Comparison of ENCODE assay signal across 11 cellular contexts in genomic region chr12:122982963-122983788, GRCh38. TPM values are rescaled to one million over a fixed set of nuclear protein-coding genes. Genes with fewer than 3 reads are reported as not detected.
DNase-seq lines count a peak whose midpoint lies in the region; ATAC-seq and TF ChIP-seq lines count a peak whose summit lies in the region.
"Had no signal": no experiment of that assay in that cellular context is flagged by ENCODE, and none has a peak within 500 bp of the region (broad histone marks: within the 10 kb centered on the region; RNA-seq: fewer than 3 reads in every experiment).

No MANE protein-coding gene starts in this region.

- H3K27me3 ChIP-seq in left lung (no peaks in the 10 kb centered on the region), testis (no peaks in the 10 kb centered on the region)
- H3K27me3 ChIP-seq: cardiac muscle cell had no signal

- H3K36me3 ChIP-seq in left lung (peaks cover 0 to 62% of the 10 kb centered on the region in 2 donors), testis (ENCODE audit: low read depth, missing control alignments) (no peaks in the 10 kb centered on the region)
- H3K36me3 ChIP-seq: cardiac muscle cell had no signal

- peak overlapping the region; percentile 95 to 96 for H3K4me3 Mint-ChIP-seq in activated T-cell treated with anti-CD3 and anti-CD28 coated beads, Interleukin-2, amount 50 U/mL, for 72 hours
- peak overlapping the region; percentile 88 for H3K4me3 Mint-ChIP-seq in activated T-helper 1 cell treated with anti-CD3 and anti-CD28 coated beads, Interleukin-12 subunit alpha, Interleukin-12 subunit beta, Interleukin-2, Interleukin-4 antibody, amounts not matched to agents 30 ng/mL and 10 ng/mL and 1 ng/mL, durations not matched to agents 14 hours and 24 hours and 36 hours

- H3K9me3 ChIP-seq in left lung, result no peaks in the 10 kb centered on the region
- H3K9me3 ChIP-seq in testis, result no peaks in the 10 kb centered on the region

- peak overlapping the region; percentile 37 to 70 for H3K27ac ChIP-seq in left lung
- peak overlapping the region; percentile 70 to 71 for H3K27ac ChIP-seq in testis

- H3K9me3 Mint-ChIP-seq in activated T-cell treated with anti-CD3 and anti-CD28 coated beads, Interleukin-2, amount 50 U/mL, for 72 hours, result no peaks in the 10 kb centered on the region
- no peaks in the 10 kb centered on the region for H3K9me3 Mint-ChIP-seq in activated T-helper 1 cell treated with anti-CD3 and anti-CD28 coated beads, Interleukin-12 subunit alpha, Interleukin-12 subunit beta, Interleukin-2, Interleukin-4 antibody, amounts not matched to agents 30 ng/mL and 10 ng/mL and 1 ng/mL, durations not matched to agents 14 hours and 24 hours and 36 hours

- H3K36me3 Mint-ChIP-seq in activated T-cell treated with anti-CD3 and anti-CD28 coated beads, Interleukin-2, amount 50 U/mL, for 72 hours (ENCODE audit: insufficient read depth in 2 of 2), result peaks cover 2 to 5% of the 10 kb centered on the region in 2 donors
- H3K36me3 Mint-ChIP-seq in activated T-helper 1 cell treated with anti-CD3 and anti-CD28 coated beads, Interleukin-12 subunit alpha, Interleukin-12 subunit beta, Interleukin-2, Interleukin-4 antibody, amounts not matched to agents 30 ng/mL and 10 ng/mL and 1 ng/mL, durations not matched to agents 14 hours and 24 hours and 36 hours (ENCODE audit: low read depth), result peaks cover 19% of the 10 kb centered on the region

- no peaks in the 10 kb centered on the region for H3K27me3 Mint-ChIP-seq in activated T-cell treated with anti-CD3 and anti-CD28 coated beads, Interleukin-2, amount 50 U/mL, for 72 hours (ENCODE audit: low read depth)
- H3K27me3 Mint-ChIP-seq in activated T-helper 1 cell treated with anti-CD3 and anti-CD28 coated beads, Interleukin-12 subunit alpha, Interleukin-12 subunit beta, Interleukin-2, Interleukin-4 antibody, amounts not matched to agents 30 ng/mL and 10 ng/mL and 1 ng/mL, durations not matched to agents 14 hours and 24 hours and 36 hours (ENCODE audit: insufficient read depth), result no peaks in the 10 kb centered on the region

- ATAC-seq in activated T-cell treated with anti-CD3 and anti-CD28 coated beads, Interleukin-2, amount 50 U/mL, for 72 hours (replicated peaks in 1 of 2), result no peak
- ATAC-seq in left lung, result no peak

- peaks cover 51% of the 10 kb centered on the region for H3K4me1 Mint-ChIP-seq in activated T-cell treated with anti-CD3 and anti-CD28 coated beads, Interleukin-2, amount 50 U/mL, for 72 hours (ENCODE audit: low read depth)
- H3K4me1 Mint-ChIP-seq in activated T-helper 1 cell treated with anti-CD3 and anti-CD28 coated beads, Interleukin-12 subunit alpha, Interleukin-12 subunit beta, Interleukin-2, Interleukin-4 antibody, amounts not matched to agents 30 ng/mL and 10 ng/mL and 1 ng/mL, durations not matched to agents 14 hours and 24 hours and 36 hours (ENCODE audit: low read depth), result peaks cover 35% of the 10 kb centered on the region

- TF ChIP-seq POLR2A in testis (IDR thresholded peaks at IDR 0.05), result no peak

- POLR2A ChIA-PET in GM10248 (lab: Yijun Ruan, JAX), result no interaction called here

- H3K4me1 ChIP-seq in left lung, result peaks cover 46 to 65% of the 10 kb centered on the region in 2 donors
- H3K4me1 ChIP-seq in testis, result peaks cover 55% of the 10 kb centered on the region

- DNase-seq in activated T-cell treated with anti-CD3 and anti-CD28 coated beads, Interleukin-2, amount 50 U/mL, for 72 hours, result no peak
- DNase-seq in activated T-cell treated with anti-CD3 and anti-CD28 coated beads, Interleukin-2, amount 50 U/mL, for 1 hour, result no peak
- no peak for DNase-seq in activated T-helper 1 cell treated with anti-CD3 and anti-CD28 coated beads, Interleukin-12 subunit alpha, Interleukin-12 subunit beta, Interleukin-2, Interleukin-4 antibody, amounts not matched to agents 30 ng/mL and 10 ng/mL and 1 ng/mL, durations not matched to agents 14 hours and 24 hours and 36 hours (ENCODE audit: low spot score)
- DNase-seq in left lung (peak in 1 of 2 donors; percentile 40), testis (no peak), HCEC 1CT (no peak), GM10248 (ENCODE audit: extremely low spot score) (no peak), NCI-H1436 (lab: John Stamatoyannopoulos, UW) (no peak)
- DNase-seq: MV-4-11; stimulated activated CD4-positive, alpha-beta T cell treated with anti-CD3 and anti-CD28 coated beads, Interleukin-4, amount 100 ng/mL, for 4 hours had no signal

- intact Hi-C loops in activated T-helper 1 cell treated with anti-CD3 and anti-CD28 coated beads, Interleukin-12 subunit alpha, Interleukin-12 subunit beta, Interleukin-2, Interleukin-4 antibody, amounts not matched to agents 30 ng/mL and 10 ng/mL and 1 ng/mL, durations not matched to agents 14 hours and 24 hours and 36 hours (cut with micrococcal nuclease), result no loop called here
- intact Hi-C loops in left lung (cut with DNase I), result loop anchor here in 1 of 2 donors (5.0 kb wide), 1 partner anchor 254 kb away; no protein-coding TSS in a partner anchor
- intact Hi-C loops in testis (cut with DNase I; ENCODE audit: low total_unique reads), result loop anchor here (5.0 to 10.0 kb wide), 2 partner anchors 162 to 249 kb away; partner anchors contain the start of genes MPHOSPH9 and MTRFR

- TF ChIP-seq CTCF in left lung (IDR thresholded peaks at IDR 0.05) (no peak), testis (IDR thresholded peaks at IDR 0.05) (no peak), GM10248 (IDR thresholded peaks at IDR 0.05; ENCODE audit: control extremely low read depth, extremely low read depth, low read depth, missing control alignments) (no peak)

- peak overlapping the region; percentile 84 for H3K27ac Mint-ChIP-seq in activated T-cell treated with anti-CD3 and anti-CD28 coated beads, Interleukin-2, amount 50 U/mL, for 72 hours
- peak overlapping the region; percentile 52 for H3K27ac Mint-ChIP-seq in activated T-helper 1 cell treated with anti-CD3 and anti-CD28 coated beads, Interleukin-12 subunit alpha, Interleukin-12 subunit beta, Interleukin-2, Interleukin-4 antibody, amounts not matched to agents 30 ng/mL and 10 ng/mL and 1 ng/mL, durations not matched to agents 14 hours and 24 hours and 36 hours

- H3K4me3 ChIP-seq in left lung (no peak overlapping the region), testis (no peak overlapping the region)
- H3K4me3 ChIP-seq: cardiac muscle cell had no signal

- CTCF ChIA-PET in GM10248 (lab: Yijun Ruan, JAX), result interaction anchor here (1.1 to 1.2 kb wide), 2 partner anchors 189 to 255 kb away, joined by 3 read pairs; no protein-coding TSS in a partner anchor

- WGBS in testis, 2 donors, result 65 to 70% methylated on average over 14 to 21 of the region's 21 CpGs

RNA-seq across cellular contexts. Expression of gene ARL6IP4, which starts 2.7 kb away (rescaled TPM):
- total RNA-seq in activated T-cell treated with anti-CD3 and anti-CD28 coated beads, Interleukin-2, amount 50 U/mL, for 72 hours, result 100 to 1,000 TPM; 183 to 187 TPM
- 154 and 155 TPM in 2 replicates for total RNA-seq in activated T-helper 1 cell treated with anti-CD3 and anti-CD28 coated beads, Interleukin-12 subunit alpha, Interleukin-12 subunit beta, Interleukin-2, Interleukin-4 antibody, amounts not matched to agents 30 ng/mL and 10 ng/mL and 1 ng/mL, durations not matched to agents 14 hours and 24 hours and 36 hours
- total RNA-seq in left lung (100 to 1,000 TPM; 122 to 133 TPM), testis (100 to 1,000 TPM; 169 to 190 TPM)
- 210 TPM for polyA plus RNA-seq in testis (ENCODE audit: insufficient read depth, low read depth, low replicate concordance)

RNA-seq across cellular contexts. Expression of gene OGFOD2, which starts 8.1 kb away (rescaled TPM):
- total RNA-seq in activated T-cell treated with anti-CD3 and anti-CD28 coated beads, Interleukin-2, amount 50 U/mL, for 72 hours, result 10 to 100 TPM; 26.6 to 32.5 TPM
- total RNA-seq in activated T-helper 1 cell treated with anti-CD3 and anti-CD28 coated beads, Interleukin-12 subunit alpha, Interleukin-12 subunit beta, Interleukin-2, Interleukin-4 antibody, amounts not matched to agents 30 ng/mL and 10 ng/mL and 1 ng/mL, durations not matched to agents 14 hours and 24 hours and 36 hours, result 18.0 and 22.1 TPM in 2 replicates
- 10 to 100 TPM; 20.3 to 20.6 TPM for total RNA-seq in left lung
- 10 to 100 TPM; 35.0 to 56.5 TPM for total RNA-seq in testis
- 47.2 TPM for polyA plus RNA-seq in testis (ENCODE audit: insufficient read depth, low read depth, low replicate concordance)

RNA-seq across cellular contexts. Expression of gene ABCB9, which starts 16.9 kb away (rescaled TPM):
- 1 to 10 TPM; 4.9 to 7.0 TPM for total RNA-seq in activated T-cell treated with anti-CD3 and anti-CD28 coated beads, Interleukin-2, amount 50 U/mL, for 72 hours
- 3.8 and 4.4 TPM in 2 replicates for total RNA-seq in activated T-helper 1 cell treated with anti-CD3 and anti-CD28 coated beads, Interleukin-12 subunit alpha, Interleukin-12 subunit beta, Interleukin-2, Interleukin-4 antibody, amounts not matched to agents 30 ng/mL and 10 ng/mL and 1 ng/mL, durations not matched to agents 14 hours and 24 hours and 36 hours
- total RNA-seq in left lung (1 to 10 TPM; 4.5 to 7.7 TPM), testis (10 to 100 TPM; 75.3 to 82.8 TPM)
- polyA plus RNA-seq in testis (ENCODE audit: insufficient read depth, low read depth, low replicate concordance), result 41.6 TPM

Comparison
In these comparisons a context has a peak if more than half of its experiments do, and no peak if none do; other contexts are left out.
1. RNA of gene ABCB9, which starts 16.9 kb away (total RNA-seq): 75.3 to 82.8 TPM in testis; 4.5 to 7.7 TPM in left lung, 4.9 to 7.0 TPM in activated T-cell treated with anti-CD3 and anti-CD28 coated beads, Interleukin-2, amount 50 U/mL, for 72 hours and 3.8 to 4.4 TPM in activated T-helper 1 cell treated with anti-CD3 and anti-CD28 coated beads, Interleukin-12 subunit alpha, Interleukin-12 subunit beta, Interleukin-2, Interleukin-4 antibody, amounts not matched to agents 30 ng/mL and 10 ng/mL and 1 ng/mL, durations not matched to agents 14 hours and 24 hours and 36 hours; every median in the first group is over 4 times any median in the second.